8 cellular contexts compared by ENCODE assay signal in the genomic region with DNA sequence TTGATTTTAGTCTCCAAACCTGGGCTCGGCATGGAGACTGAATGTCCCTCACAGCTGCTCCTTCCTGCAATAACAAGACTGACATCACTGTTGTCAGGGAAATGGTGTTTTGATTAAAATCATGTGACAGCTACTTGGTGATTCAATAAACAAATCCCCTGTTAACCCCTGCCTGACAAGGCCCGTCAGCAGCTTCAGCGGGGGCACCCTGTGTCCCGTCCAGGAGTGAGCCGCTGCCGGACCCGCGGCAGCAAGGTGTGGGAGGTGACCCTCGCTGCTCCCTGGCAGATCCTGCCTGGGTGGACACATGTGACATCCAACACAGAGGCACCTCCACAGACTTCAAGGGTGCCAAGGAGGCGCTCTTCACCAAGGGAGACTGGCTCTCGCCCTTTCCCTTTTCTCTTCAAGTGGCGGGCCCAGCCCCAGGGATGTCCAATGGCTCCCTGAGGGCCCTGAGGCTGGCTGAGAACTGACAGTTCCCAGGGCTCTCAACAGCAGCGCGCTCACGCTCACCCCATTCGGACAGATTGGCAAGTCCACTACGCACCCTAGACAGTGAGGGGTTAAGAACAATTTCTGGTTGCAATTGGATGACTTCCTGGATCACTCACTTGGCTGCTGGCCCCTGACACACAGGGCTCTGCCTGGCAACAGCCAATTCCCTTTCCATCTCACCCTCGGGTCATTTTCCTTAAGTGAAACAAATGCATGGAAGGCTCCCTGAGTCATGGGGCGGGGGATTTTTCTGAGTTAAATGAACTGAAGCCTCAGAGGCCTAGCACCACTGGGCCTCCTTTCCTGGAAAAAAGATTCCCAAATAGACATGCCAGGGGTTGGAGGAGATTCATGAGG. TPM values are rescaled to one million over a fixed set of nuclear protein-coding genes. Genes with fewer than 3 reads are reported as not detected.
DNase-seq lines count a peak whose midpoint lies in the region; ATAC-seq and TF ChIP-seq lines count a peak whose summit lies in the region.

No MANE protein-coding gene starts in this region.

- intact Hi-C loops in right lobe of liver (cut with DNase I), result loop anchor here in 1 of 2 donors (5.0 kb wide), 1 partner anchor 37 kb away; no protein-coding TSS in a partner anchor

- ATAC-seq in right lobe of liver, result peak; percentile 37 to 53 (median 48)
- no peak for ATAC-seq in HG02678 (IDR thresholded peaks at IDR 0.05; ENCODE audit: unreplicated experiment)
- ATAC-seq in GM21367 (IDR thresholded peaks at IDR 0.05; ENCODE audit: unreplicated experiment), result no peak

- H3K4me3 ChIP-seq in coronary artery, result peak overlapping the region; percentile 64
- H3K4me3 ChIP-seq in right lobe of liver, result peak overlapping the region in 2 of 3 donors; percentile 43 to 48

- DNase-seq in H4 (ENCODE audit: low spot score), result peak; percentile 96
- peak; percentile 91 for DNase-seq in NCI-H526 treated with DMSO at 0.1 percent for 48 hours (lab: John Stamatoyannopoulos, UW)
- peak; percentile 93 for DNase-seq in coronary artery (ENCODE audit: low spot score)
- DNase-seq in right lobe of liver, result peak; percentile 79 to 87 (median 85)
- peak; percentile 47 to 97 (median 80) for DNase-seq in substantia nigra (lab: John Stamatoyannopoulos, UW)
- no peak for DNase-seq in NOMO-1 (lab: John Stamatoyannopoulos, UW; ENCODE audit: unreplicated experiment in 2 of 2)

- 26% methylated on average over 6 of the region's 19 CpGs for WGBS in right lobe of liver (ENCODE audit: insufficient coverage, low coverage, low lambda C conversion rate, missing lambda C conversion rate)

- peaks cover 7 to 78% (median 41%) of the 10 kb centered on the region in 4 donors for H3K4me1 ChIP-seq in right lobe of liver

- peaks cover 0 to 4% (median under 1%) of the 10 kb centered on the region in 4 donors for H3K36me3 ChIP-seq in right lobe of liver

- peak; percentile 65 for TF ChIP-seq POLR2A in right lobe of liver (IDR thresholded peaks at IDR 0.05)

- peak overlapping the region; percentile 92 to 97 for H3K27ac ChIP-seq in coronary artery
- H3K27ac ChIP-seq in right lobe of liver, result peak overlapping the region; percentile 93 to 99 (median 99)
- H3K27ac ChIP-seq in substantia nigra (ENCODE audit: low read depth, low read length, poor library complexity, severe bottlenecking), result peak overlapping the region; percentile 98

- H3K9me3 ChIP-seq in right lobe of liver, result no peaks in the 10 kb centered on the region

- TF ChIP-seq CTCF in coronary artery (IDR thresholded peaks at IDR 0.05) (no peak), right lobe of liver (IDR thresholded peaks at IDR 0.05) (no peak)

- no peaks in the 10 kb centered on the region for H3K27me3 ChIP-seq in right lobe of liver

RNA-seq across cellular contexts. Expression of gene PPP2R1B, which starts 30.7 kb away (rescaled TPM):
- 29.3 and 42.4 TPM in 2 replicates for total RNA-seq in H4 (2014; rRNA removed; shearing (Covaris generic))
- total RNA-seq in right lobe of liver, result 100 to 1,000 TPM in 1 of 6 experiments, 10 to 100 TPM in 5; 44.5 to 150 (median 59.6) TPM

Comparison
In these comparisons a context has a peak if more than half of its experiments do, and no peak if none do; other contexts are left out.
1. DNase-seq: peak in H4 (single experiment), NCI-H526 treated with DMSO at 0.1 percent for 48 hours (single experiment), coronary artery (single experiment), right lobe of liver (3 of 3) and substantia nigra (49 of 49); none in NOMO-1 (0 of 2).
2. ATAC-seq: peak in right lobe of liver (4 of 4); none in HG02678 (single experiment) and GM21367 (single experiment).
3. Peak in every context shown above with its lines, with median percentiles within 50 percentile points of each other: H3K27ac ChIP-seq.